1 cellular context compared by ENCODE assay signal in the genomic region with DNA sequence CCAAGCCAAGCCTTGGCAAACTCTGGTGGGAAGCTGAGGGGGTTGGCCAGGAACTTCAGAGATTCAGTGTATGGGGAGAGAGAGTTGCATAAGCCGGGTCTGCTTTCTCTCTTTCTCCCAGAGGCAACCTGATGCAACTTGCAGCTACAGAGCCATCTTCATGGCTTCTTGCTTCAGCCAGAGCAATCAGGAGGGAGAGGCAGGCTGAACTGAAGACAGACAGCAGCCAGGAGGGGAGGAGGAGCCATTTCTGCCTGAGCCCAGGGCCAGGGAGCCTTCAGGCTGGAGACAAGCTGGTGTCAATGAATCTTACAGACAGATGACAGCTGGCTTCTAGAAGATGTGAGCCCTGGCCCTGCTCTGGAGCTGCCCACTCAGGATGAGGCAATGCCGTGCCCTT.
TF ChIP-seq lines count a peak whose summit lies in the region.

No MANE protein-coding gene starts in this region.

TF ChIP-seq in GM23338, 12 proteins besides CTCF, POLR2A, EP300 and RAD21 (continued from another document):
- TF ChIP-seq, protein P1, sequence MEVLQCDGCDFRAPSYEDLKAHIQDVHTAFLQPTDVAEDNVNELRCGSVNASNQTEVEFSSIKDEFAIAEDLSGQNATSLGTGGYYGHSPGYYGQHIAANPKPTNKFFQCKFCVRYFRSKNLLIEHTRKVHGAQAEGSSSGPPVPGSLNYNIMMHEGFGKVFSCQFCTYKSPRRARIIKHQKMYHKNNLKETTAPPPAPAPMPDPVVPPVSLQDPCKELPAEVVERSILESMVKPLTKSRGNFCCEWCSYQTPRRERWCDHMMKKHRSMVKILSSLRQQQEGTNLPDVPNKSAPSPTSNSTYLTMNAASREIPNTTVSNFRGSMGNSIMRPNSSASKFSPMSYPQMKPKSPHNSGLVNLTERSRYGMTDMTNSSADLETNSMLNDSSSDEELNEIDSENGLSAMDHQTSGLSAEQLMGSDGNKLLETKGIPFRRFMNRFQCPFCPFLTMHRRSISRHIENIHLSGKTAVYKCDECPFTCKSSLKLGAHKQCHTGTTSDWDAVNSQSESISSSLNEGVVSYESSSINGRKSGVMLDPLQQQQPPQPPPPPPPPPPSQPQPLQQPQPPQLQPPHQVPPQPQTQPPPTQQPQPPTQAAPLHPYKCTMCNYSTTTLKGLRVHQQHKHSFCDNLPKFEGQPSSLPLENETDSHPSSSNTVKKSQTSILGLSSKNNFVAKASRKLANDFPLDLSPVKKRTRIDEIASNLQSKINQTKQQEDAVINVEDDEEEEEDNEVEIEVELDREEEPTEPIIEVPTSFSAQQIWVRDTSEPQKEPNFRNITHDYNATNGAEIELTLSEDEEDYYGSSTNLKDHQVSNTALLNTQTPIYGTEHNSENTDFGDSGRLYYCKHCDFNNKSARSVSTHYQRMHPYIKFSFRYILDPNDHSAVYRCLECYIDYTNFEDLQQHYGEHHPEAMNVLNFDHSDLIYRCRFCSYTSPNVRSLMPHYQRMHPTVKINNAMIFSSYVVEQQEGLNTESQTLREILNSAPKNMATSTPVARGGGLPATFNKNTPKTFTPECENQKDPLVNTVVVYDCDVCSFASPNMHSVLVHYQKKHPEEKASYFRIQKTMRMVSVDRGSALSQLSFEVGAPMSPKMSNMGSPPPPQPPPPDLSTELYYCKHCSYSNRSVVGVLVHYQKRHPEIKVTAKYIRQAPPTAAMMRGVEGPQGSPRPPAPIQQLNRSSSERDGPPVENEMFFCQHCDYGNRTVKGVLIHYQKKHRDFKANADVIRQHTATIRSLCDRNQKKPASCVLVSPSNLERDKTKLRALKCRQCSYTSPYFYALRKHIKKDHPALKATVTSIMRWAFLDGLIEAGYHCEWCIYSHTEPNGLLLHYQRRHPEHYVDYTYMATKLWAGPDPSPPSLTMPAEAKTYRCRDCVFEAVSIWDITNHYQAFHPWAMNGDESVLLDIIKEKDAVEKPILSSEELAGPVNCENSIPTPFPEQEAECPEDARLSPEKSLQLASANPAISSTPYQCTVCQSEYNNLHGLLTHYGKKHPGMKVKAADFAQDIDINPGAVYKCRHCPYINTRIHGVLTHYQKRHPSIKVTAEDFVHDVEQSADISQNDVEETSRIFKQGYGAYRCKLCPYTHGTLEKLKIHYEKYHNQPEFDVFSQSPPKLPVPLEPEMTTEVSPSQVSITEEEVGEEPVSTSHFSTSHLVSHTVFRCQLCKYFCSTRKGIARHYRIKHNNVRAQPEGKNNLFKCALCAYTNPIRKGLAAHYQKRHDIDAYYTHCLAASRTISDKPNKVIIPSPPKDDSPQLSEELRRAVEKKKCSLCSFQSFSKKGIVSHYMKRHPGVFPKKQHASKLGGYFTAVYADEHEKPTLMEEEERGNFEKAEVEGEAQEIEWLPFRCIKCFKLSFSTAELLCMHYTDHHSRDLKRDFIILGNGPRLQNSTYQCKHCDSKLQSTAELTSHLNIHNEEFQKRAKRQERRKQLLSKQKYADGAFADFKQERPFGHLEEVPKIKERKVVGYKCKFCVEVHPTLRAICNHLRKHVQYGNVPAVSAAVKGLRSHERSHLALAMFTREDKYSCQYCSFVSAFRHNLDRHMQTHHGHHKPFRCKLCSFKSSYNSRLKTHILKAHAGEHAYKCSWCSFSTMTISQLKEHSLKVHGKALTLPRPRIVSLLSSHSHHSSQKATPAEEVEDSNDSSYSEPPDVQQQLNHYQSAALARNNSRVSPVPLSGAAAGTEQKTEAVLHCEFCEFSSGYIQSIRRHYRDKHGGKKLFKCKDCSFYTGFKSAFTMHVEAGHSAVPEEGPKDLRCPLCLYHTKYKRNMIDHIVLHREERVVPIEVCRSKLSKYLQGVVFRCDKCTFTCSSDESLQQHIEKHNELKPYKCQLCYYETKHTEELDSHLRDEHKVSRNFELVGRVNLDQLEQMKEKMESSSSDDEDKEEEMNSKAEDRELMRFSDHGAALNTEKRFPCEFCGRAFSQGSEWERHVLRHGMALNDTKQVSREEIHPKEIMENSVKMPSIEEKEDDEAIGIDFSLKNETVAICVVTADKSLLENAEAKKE (CRISPR knock-in tag; IDR thresholded peaks at IDR 0.05), result no peak
- TF ChIP-seq, protein P2, sequence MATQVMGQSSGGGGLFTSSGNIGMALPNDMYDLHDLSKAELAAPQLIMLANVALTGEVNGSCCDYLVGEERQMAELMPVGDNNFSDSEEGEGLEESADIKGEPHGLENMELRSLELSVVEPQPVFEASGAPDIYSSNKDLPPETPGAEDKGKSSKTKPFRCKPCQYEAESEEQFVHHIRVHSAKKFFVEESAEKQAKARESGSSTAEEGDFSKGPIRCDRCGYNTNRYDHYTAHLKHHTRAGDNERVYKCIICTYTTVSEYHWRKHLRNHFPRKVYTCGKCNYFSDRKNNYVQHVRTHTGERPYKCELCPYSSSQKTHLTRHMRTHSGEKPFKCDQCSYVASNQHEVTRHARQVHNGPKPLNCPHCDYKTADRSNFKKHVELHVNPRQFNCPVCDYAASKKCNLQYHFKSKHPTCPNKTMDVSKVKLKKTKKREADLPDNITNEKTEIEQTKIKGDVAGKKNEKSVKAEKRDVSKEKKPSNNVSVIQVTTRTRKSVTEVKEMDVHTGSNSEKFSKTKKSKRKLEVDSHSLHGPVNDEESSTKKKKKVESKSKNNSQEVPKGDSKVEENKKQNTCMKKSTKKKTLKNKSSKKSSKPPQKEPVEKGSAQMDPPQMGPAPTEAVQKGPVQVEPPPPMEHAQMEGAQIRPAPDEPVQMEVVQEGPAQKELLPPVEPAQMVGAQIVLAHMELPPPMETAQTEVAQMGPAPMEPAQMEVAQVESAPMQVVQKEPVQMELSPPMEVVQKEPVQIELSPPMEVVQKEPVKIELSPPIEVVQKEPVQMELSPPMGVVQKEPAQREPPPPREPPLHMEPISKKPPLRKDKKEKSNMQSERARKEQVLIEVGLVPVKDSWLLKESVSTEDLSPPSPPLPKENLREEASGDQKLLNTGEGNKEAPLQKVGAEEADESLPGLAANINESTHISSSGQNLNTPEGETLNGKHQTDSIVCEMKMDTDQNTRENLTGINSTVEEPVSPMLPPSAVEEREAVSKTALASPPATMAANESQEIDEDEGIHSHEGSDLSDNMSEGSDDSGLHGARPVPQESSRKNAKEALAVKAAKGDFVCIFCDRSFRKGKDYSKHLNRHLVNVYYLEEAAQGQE (IDR thresholded peaks at IDR 0.05; ENCODE audit: unreplicated experiment), result no peak
- TF ChIP-seq CREB1 (CRISPR knock-in tag; IDR thresholded peaks at IDR 0.05; ENCODE audit: low read depth) (no peak), STAT1 (IDR thresholded peaks at IDR 0.05; ENCODE audit: unreplicated experiment) (no peak), POLR2AphosphoS5 (IDR thresholded peaks at IDR 0.05; ENCODE audit: low read depth) (no peak), ZNF331 (CRISPR knock-in tag; IDR thresholded peaks at IDR 0.05; ENCODE audit: low read depth) (no peak), EZH2 (IDR thresholded peaks at IDR 0.05; ENCODE audit: low read depth, unreplicated experiment) (no peak), NANOG (IDR thresholded peaks at IDR 0.05; ENCODE audit: borderline replicate concordance) (no peak), EZH2phosphoT487 (IDR thresholded peaks at IDR 0.05; ENCODE audit: unreplicated experiment) (no peak), ETS1 (IDR thresholded peaks at IDR 0.05) (no peak)
TF ChIP-seq in GM23338: peak in this region for 0.
